Comparison of ENCODE assay signal across 1 cellular context in genomic region chr19:35330475-35330874, GRCh38.
TF ChIP-seq lines count a peak whose summit lies in the region.

No MANE protein-coding gene starts in this region.

TF ChIP-seq in HepG2, 621 proteins besides CTCF, POLR2A, EP300 and RAD21:
- no peak for TF ChIP-seq ZSCAN25 (CRISPR knock-in tag; IDR thresholded peaks at IDR 0.05)
- TF ChIP-seq MXD1 (CRISPR knock-in tag; IDR thresholded peaks at IDR 0.05): no peak
- TF ChIP-seq MAFF (IDR thresholded peaks at IDR 0.05; ENCODE audit: low read depth, low read length): no peak
- no peak for TF ChIP-seq ZNF382 (CRISPR knock-in tag; IDR thresholded peaks at IDR 0.05; ENCODE audit: borderline replicate concordance)
- TF ChIP-seq, protein P1, sequence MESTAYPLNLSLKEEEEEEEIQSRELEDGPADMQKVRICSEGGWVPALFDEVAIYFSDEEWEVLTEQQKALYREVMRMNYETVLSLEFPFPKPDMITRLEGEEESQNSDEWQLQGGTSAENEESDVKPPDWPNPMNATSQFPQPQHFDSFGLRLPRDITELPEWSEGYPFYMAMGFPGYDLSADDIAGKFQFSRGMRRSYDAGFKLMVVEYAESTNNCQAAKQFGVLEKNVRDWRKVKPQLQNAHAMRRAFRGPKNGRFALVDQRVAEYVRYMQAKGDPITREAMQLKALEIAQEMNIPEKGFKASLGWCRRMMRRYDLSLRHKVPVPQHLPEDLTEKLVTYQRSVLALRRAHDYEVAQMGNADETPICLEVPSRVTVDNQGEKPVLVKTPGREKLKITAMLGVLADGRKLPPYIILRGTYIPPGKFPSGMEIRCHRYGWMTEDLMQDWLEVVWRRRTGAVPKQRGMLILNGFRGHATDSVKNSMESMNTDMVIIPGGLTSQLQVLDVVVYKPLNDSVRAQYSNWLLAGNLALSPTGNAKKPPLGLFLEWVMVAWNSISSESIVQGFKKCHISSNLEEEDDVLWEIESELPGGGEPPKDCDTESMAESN (CRISPR knock-in tag; conservative IDR thresholded peaks at IDR 0.05): no peak
- no peak for TF ChIP-seq NR2F6 (IDR thresholded peaks at IDR 0.05)
- TF ChIP-seq NR2F6 (CRISPR knock-in tag; IDR thresholded peaks at IDR 0.05): no peak
- TF ChIP-seq AGO1 (IDR thresholded peaks at IDR 0.05; ENCODE audit: low read depth, low read length, poor library complexity, severe bottlenecking): no peak
- TF ChIP-seq, protein P2, sequence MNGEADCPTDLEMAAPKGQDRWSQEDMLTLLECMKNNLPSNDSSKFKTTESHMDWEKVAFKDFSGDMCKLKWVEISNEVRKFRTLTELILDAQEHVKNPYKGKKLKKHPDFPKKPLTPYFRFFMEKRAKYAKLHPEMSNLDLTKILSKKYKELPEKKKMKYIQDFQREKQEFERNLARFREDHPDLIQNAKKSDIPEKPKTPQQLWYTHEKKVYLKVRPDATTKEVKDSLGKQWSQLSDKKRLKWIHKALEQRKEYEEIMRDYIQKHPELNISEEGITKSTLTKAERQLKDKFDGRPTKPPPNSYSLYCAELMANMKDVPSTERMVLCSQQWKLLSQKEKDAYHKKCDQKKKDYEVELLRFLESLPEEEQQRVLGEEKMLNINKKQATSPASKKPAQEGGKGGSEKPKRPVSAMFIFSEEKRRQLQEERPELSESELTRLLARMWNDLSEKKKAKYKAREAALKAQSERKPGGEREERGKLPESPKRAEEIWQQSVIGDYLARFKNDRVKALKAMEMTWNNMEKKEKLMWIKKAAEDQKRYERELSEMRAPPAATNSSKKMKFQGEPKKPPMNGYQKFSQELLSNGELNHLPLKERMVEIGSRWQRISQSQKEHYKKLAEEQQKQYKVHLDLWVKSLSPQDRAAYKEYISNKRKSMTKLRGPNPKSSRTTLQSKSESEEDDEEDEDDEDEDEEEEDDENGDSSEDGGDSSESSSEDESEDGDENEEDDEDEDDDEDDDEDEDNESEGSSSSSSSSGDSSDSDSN (CRISPR knock-in tag; IDR thresholded peaks at IDR 0.05): no peak
- no peak for TF ChIP-seq ZNF543 (CRISPR knock-in tag; IDR thresholded peaks at IDR 0.05)
- no peak for TF ChIP-seq HBP1 (CRISPR knock-in tag; IDR thresholded peaks at IDR 0.05; ENCODE audit: low read depth)
- no peak for TF ChIP-seq ZNF629 (CRISPR knock-in tag; conservative IDR thresholded peaks at IDR 0.05)
- TF ChIP-seq, protein P3, sequence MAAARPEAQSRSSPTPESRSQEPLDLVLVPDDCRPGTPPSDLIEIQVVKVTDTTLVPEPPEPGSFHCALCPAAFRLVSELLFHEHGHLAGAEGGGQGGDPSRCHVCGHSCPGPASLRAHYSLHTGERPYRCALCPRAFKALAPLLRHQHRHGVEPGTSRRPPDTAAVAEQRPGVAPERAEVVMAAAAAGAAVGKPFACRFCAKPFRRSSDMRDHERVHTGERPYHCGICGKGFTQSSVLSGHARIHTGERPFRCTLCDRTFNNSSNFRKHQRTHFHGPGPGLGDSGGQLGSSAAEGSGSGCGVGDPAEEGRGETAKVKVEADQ (CRISPR knock-in tag; IDR thresholded peaks at IDR 0.05; ENCODE audit: borderline replicate concordance): no peak
- no peak for TF ChIP-seq ZNF83 (CRISPR knock-in tag; IDR thresholded peaks at IDR 0.05; ENCODE audit: borderline replicate concordance)
- TF ChIP-seq ZC3H13 (CRISPR knock-in tag; IDR thresholded peaks at IDR 0.05): no peak
- TF ChIP-seq KDM3A (CRISPR knock-in tag; IDR thresholded peaks at IDR 0.05; ENCODE audit: low read depth): no peak
